ENCODE assay signal across 28 cellular contexts in the genomic region with DNA sequence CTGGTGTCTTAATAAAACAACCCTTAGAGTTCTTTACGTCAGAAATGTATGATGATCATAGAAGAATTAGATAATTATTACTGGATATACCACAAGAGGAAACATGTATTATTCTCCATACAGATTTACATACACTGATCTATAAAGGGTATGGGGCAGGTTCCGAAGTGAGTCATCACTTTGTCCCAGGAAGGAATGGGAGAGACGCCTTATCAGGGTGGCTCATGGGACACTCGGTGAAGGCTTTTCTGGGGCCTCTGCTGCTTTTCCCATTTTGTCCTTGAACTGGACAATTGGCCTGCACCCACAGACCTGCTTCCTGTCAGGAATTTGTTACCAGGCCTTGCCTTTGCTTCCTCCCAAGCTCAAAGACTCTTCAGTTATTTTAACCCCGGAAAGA.
DNase-seq lines count a peak whose midpoint lies in the region; ATAC-seq, FAIRE-seq and TF ChIP-seq lines count a peak whose summit lies in the region.
"Had no signal": no experiment of that assay in that cellular context is flagged by ENCODE, and none has a peak within 500 bp of the region (broad histone marks: within the 10 kb centered on the region; RNA-seq: fewer than 3 reads in every experiment).

No MANE protein-coding gene starts in this region.

- peaks cover 4% of the 10 kb centered on the region for H3K36me3 Mint-ChIP-seq in activated CD4-positive, alpha-beta T cell treated with anti-CD3 and anti-CD28 coated beads, Interleukin-2, amount 10 ng/mL, durations not matched to agents 24 days and 14 days (ENCODE audit: low read depth)
- H3K36me3 Mint-ChIP-seq: CD8-positive, alpha-beta T cell had no signal

- peak; percentile 37 for DNase-seq in activated CD4-positive, alpha-beta T cell treated with anti-CD3 and anti-CD28 coated beads, Interleukin-2, amount 10 ng/mL, durations not matched to agents 24 days and 14 days
- DNase-seq in activated CD4-positive, alpha-beta T cell treated with anti-CD3 and anti-CD28 coated beads for 1 hour = no peak
- DNase-seq in K562 (ENCODE audit: extremely low read depth in 1 of 4, low spot score in 3 of 4) (peak in 1 of 4 experiments; percentile 51), trophoblast cell (peak in 1 of 2 donors; percentile 41), testis (peak; percentile 17), RKO (ENCODE audit: low spot score) (no peak), mucosa of gallbladder (ENCODE audit: low spot score) (no peak), RPMI8226 (no peak)
- DNase-seq: AML-193; Caco-2; Calu3; CD4-positive, alpha-beta T cell; CD8-positive, alpha-beta T cell; DMS 273 treated with DMSO at 0.1 percent for 48 hours; DMS153; DMS53; DMS79; DND-41; EL; GDM1 had no signal

- POLR2A ChIA-PET in K562 (lab: Yijun Ruan, JAX) = interaction anchor here (1.5 kb wide), 1 partner anchor 14 kb away, joined by 3 read pairs; no protein-coding TSS in a partner anchor

- no peak for TF ChIP-seq EP300 in K562 (IDR thresholded peaks at IDR 0.05; ENCODE audit: low read length)

- CTCF ChIA-PET in K562 (lab: Yijun Ruan, JAX; ENCODE audit: low intra/inter-chr PET ratio) = interaction anchor here (0.6 kb wide), 1 partner anchor 19 kb away, joined by 3 read pairs; no protein-coding TSS in a partner anchor

- H3K23ac ChIP-seq in trophoblast cell (ENCODE audit: low read length) = no peak overlapping the region

- peak; percentile 32 for FAIRE-seq in K562 (lab: Jason Lieb, UNC)
- FAIRE-seq: A549, GM12878, GM12892, GM18507 had no signal

- H3K4ac ChIP-seq in trophoblast cell (ENCODE audit: low read depth, low read length) = no peak overlapping the region

- H3K27me3 Mint-ChIP-seq in activated CD4-positive, alpha-beta T cell treated with anti-CD3 and anti-CD28 coated beads, Interleukin-2, amount 10 ng/mL, durations not matched to agents 24 days and 14 days = no peaks in the 10 kb centered on the region
- H3K27me3 Mint-ChIP-seq: B cell; CD4-positive, alpha-beta T cell had no signal

- H3K9ac ChIP-seq in K562 (ENCODE audit: insufficient read depth in 1 of 2, low read depth in 2 of 2, low read length in 2 of 2) = peak overlapping the region in 1 of 2 experiments; percentile 24; a peak in 1 of 4 replicates
- no peak overlapping the region for H3K9ac ChIP-seq in trophoblast cell (ENCODE audit: low read length)
- H3K9ac ChIP-seq: BLaER1 treated with 17β-estradiol and CSF1 and Interleukin-3, amounts not matched to agents 10 nM and 100 nM had no signal

- no peaks in the 10 kb centered on the region for H3K9me1 ChIP-seq in K562 (ENCODE audit: control insufficient read depth, insufficient read depth, low read length)

- H3K4me2 ChIP-seq in K562 (ENCODE audit: insufficient read depth, low read length) = no peak overlapping the region
- H3K4me2 ChIP-seq in trophoblast cell (ENCODE audit: low read length) = no peak overlapping the region
- H3K4me2 ChIP-seq: A549 had no signal

- TF ChIP-seq POLR2A in K562 (conservative IDR thresholded peaks at IDR 0.05) (no peak), testis (IDR thresholded peaks at IDR 0.05) (no peak)

- no TSS peak for BruUV-seq in K562 (replicated peaks; lab: Mats Ljungman, UMichigan)

- H3K9me3 ChIP-seq in K562 (replicated peaks; ENCODE audit: control insufficient read depth, insufficient read depth, low read depth, low read length) = peaks cover 5% of the 10 kb centered on the region
- peaks cover 3% of the 10 kb centered on the region for H3K9me3 ChIP-seq in trophoblast cell (ENCODE audit: insufficient read depth, low read depth, low read length)
- H3K9me3 ChIP-seq in testis = no peaks in the 10 kb centered on the region
- H3K9me3 ChIP-seq: A549 had no signal

- no peaks in the 10 kb centered on the region for H3K36me3 ChIP-seq in K562 (ENCODE audit: control insufficient read depth, insufficient read depth, low read length)
- no peaks in the 10 kb centered on the region for H3K36me3 ChIP-seq in trophoblast cell (ENCODE audit: control insufficient read depth in 1 of 2, insufficient read depth in 2 of 2, low read length in 2 of 2)
- no peaks in the 10 kb centered on the region for H3K36me3 ChIP-seq in testis (ENCODE audit: low read depth, missing control alignments)

- H3K14ac ChIP-seq in trophoblast cell (ENCODE audit: low read length) = no peak overlapping the region

- TF ChIP-seq CTCF in K562 (IDR thresholded peaks at IDR 0.05 in 2 of 3, conservative IDR thresholded peaks at IDR 0.05 in 1 of 3; ENCODE audit: insufficient read depth in 2 of 3, low read depth in 1 of 3, low read length in 3 of 3) (no peak), testis (IDR thresholded peaks at IDR 0.05) (no peak)

- no peak overlapping the region for H2BK5ac ChIP-seq in trophoblast cell (ENCODE audit: low read depth, low read length, poor library complexity)

- WGBS in K562 (ENCODE audit: insufficient coverage, low coverage, missing lambda C conversion rate) = 30% methylated on average over 5 of the region's 5 CpGs
- no CpG with 5 or more reads among the region's 5 CpGs for WGBS in trophoblast cell (ENCODE audit: extremely low coverage, insufficient coverage, insufficient read length)
- WGBS in testis, 2 donors = 44 to 58% methylated on average over 5 of the region's 5 CpGs

- peak; percentile 65; the same call in 2 of the 3 replicates for ATAC-seq in K562
- ATAC-seq: A549; CD8-positive, alpha-beta T cell; GM12878 had no signal

- H4K91ac ChIP-seq in trophoblast cell (ENCODE audit: low read depth, low read length) = no peak overlapping the region

- H3K79me2 ChIP-seq in K562 (ENCODE audit: control insufficient read depth, insufficient read depth, low read length) (no peaks in the 10 kb centered on the region), trophoblast cell (ENCODE audit: control insufficient read depth, insufficient read depth, low read length, poor library complexity) (no peaks in the 10 kb centered on the region)

- no peak overlapping the region for H3K4me3 Mint-ChIP-seq in activated CD4-positive, alpha-beta T cell treated with anti-CD3 and anti-CD28 coated beads, Interleukin-2, amount 10 ng/mL, durations not matched to agents 24 days and 14 days
- H3K4me3 Mint-ChIP-seq: B cell; CD4-positive, alpha-beta T cell; CD8-positive, alpha-beta T cell had no signal

- no peak overlapping the region for H3K18ac ChIP-seq in trophoblast cell (ENCODE audit: low read length)

- H2AK5ac ChIP-seq in trophoblast cell (ENCODE audit: low read length) = no peak overlapping the region

- H3K4me3 ChIP-seq in K562 (no peak overlapping the region), trophoblast cell (ENCODE audit: low read depth, low read length) (no peak overlapping the region), testis (no peak overlapping the region)
- H3K4me3 ChIP-seq: A549; BLaER1 treated with 17β-estradiol and CSF1 and Interleukin-3, amounts not matched to agents 10 nM and 100 nM; GM12878 had no signal

- H4K20me1 ChIP-seq in K562 (replicated peaks; ENCODE audit: control insufficient read depth, insufficient read depth, low read length) = no peaks in the 10 kb centered on the region
- H4K20me1 ChIP-seq: BLaER1 treated with 17β-estradiol and CSF1 and Interleukin-3, amounts not matched to agents 10 nM and 100 nM had no signal

- H2BK120ac ChIP-seq in trophoblast cell (ENCODE audit: insufficient read depth, low read length, poor library complexity) = no peak overlapping the region

- H2BK12ac ChIP-seq in trophoblast cell (ENCODE audit: low read length) = peak overlapping the region; percentile 48

- H3K27ac ChIP-seq in K562 (ENCODE audit: extremely low read depth, low read depth, low read length) = no peak overlapping the region; the same call in 2 of the 3 replicates
- H3K27ac ChIP-seq in trophoblast cell (ENCODE audit: low read depth, low read length) = no peak overlapping the region
- H3K27ac ChIP-seq in testis = no peak overlapping the region
- H3K27ac ChIP-seq: 22Rv1, A549, C4-2B had no signal

- H4K8ac ChIP-seq in trophoblast cell (ENCODE audit: low read depth, low read length) = no peak overlapping the region

- H3K27me3 ChIP-seq in K562 (ENCODE audit: control insufficient read depth in 2 of 2, insufficient read depth in 2 of 2, low read length in 2 of 2) (no peaks in the 10 kb centered on the region), trophoblast cell (ENCODE audit: insufficient read depth, low read length) (no peaks in the 10 kb centered on the region), testis (no peaks in the 10 kb centered on the region)
- H3K27me3 ChIP-seq: BLaER1 treated with 17β-estradiol and CSF1 and Interleukin-3, amounts not matched to agents 10 nM and 100 nM had no signal

- peaks cover 19% of the 10 kb centered on the region for H3K9me3 Mint-ChIP-seq in activated CD4-positive, alpha-beta T cell treated with anti-CD3 and anti-CD28 coated beads, Interleukin-2, amount 10 ng/mL, durations not matched to agents 24 days and 14 days
- H3K9me3 Mint-ChIP-seq: CD4-positive, alpha-beta T cell had no signal

- H2AFZ ChIP-seq in K562 (ENCODE audit: low read depth, low read length) (peak overlapping the region; percentile 70), trophoblast cell (ENCODE audit: insufficient read depth, low read length, poor library complexity) (no peak overlapping the region)

- H3K79me1 ChIP-seq in trophoblast cell (ENCODE audit: low read length) = no peaks in the 10 kb centered on the region

- TF ChIP-seq RAD21 in K562 (CRISPR knock-in tag; conservative IDR thresholded peaks at IDR 0.05 in 1 of 2, IDR thresholded peaks at IDR 0.05 in 1 of 2) = no peak

- intact Hi-C loops in activated CD4-positive, alpha-beta T cell treated with anti-CD3 and anti-CD28 coated beads, Interleukin-2, amount 10 ng/mL, durations not matched to agents 24 days and 14 days (cut with micrococcal nuclease) = no loop called here
- intact Hi-C loops in K562 (cut with micrococcal nuclease) = no loop called here
- intact Hi-C loops in testis (cut with DNase I; ENCODE audit: low total_unique reads) = no loop called here

- H3K4me1 Mint-ChIP-seq in activated CD4-positive, alpha-beta T cell treated with anti-CD3 and anti-CD28 coated beads, Interleukin-2, amount 10 ng/mL, durations not matched to agents 24 days and 14 days = peaks cover 4% of the 10 kb centered on the region
- H3K4me1 Mint-ChIP-seq: B cell had no signal

- peaks cover 6 to 7% of the 10 kb centered on the region in 2 experiments; a peak in 4 of 5 replicates for H3K4me1 ChIP-seq in K562 (replicated peaks in 1 of 2; ENCODE audit: control insufficient read depth in 2 of 2, insufficient read depth in 2 of 2, low read length in 2 of 2)
- peaks cover 3 to 4% of the 10 kb centered on the region in 2 experiments for H3K4me1 ChIP-seq in trophoblast cell (ENCODE audit: control insufficient read depth in 1 of 2, insufficient read depth in 2 of 2, low read length in 2 of 2)
- peaks cover 4% of the 10 kb centered on the region for H3K4me1 ChIP-seq in testis
- H3K4me1 ChIP-seq: A549, Caco-2 had no signal

- no peak overlapping the region for H3K27ac Mint-ChIP-seq in activated CD4-positive, alpha-beta T cell treated with anti-CD3 and anti-CD28 coated beads, Interleukin-2, amount 10 ng/mL, durations not matched to agents 24 days and 14 days
- H3K27ac Mint-ChIP-seq: B cell; CD4-positive, alpha-beta T cell; CD8-positive, alpha-beta T cell had no signal

- no peak overlapping the region for H4K12ac ChIP-seq in trophoblast cell (ENCODE audit: low read depth, low read length)

- in situ Hi-C loops in K562 (cut with MboI) = no loop called here

TF ChIP-seq in K562, 482 proteins besides CTCF, POLR2A, EP300 and RAD21 (continues in another document):
- TF ChIP-seq FOSL1 (tag; conservative IDR thresholded peaks at IDR 0.05) = peak; percentile 86

Comparison
In these comparisons a context has a peak if more than half of its experiments do, and no peak if none do; other contexts are left out.
1. DNase-seq: peak in activated CD4-positive, alpha-beta T cell treated with anti-CD3 and anti-CD28 coated beads, Interleukin-2, amount 10 ng/mL, durations not matched to agents 24 days and 14 days (single experiment) and testis (single experiment); none in activated CD4-positive, alpha-beta T cell treated with anti-CD3 and anti-CD28 coated beads for 1 hour (single experiment), RKO (single experiment), mucosa of gallbladder (single experiment) and RPMI8226 (single experiment).